Comparison of ENCODE assay signal across 19 cellular contexts in genomic region chr15:58401276-58401675, GRCh38. TPM values are rescaled to one million over a fixed set of nuclear protein-coding genes. Genes with fewer than 3 reads are reported as not detected.
DNase-seq lines count a peak whose midpoint lies in the region; ATAC-seq, FAIRE-seq and TF ChIP-seq lines count a peak whose summit lies in the region.
"Had no signal": no experiment of that assay in that cellular context is flagged by ENCODE, and none has a peak within 500 bp of the region (broad histone marks: within the 10 kb centered on the region; RNA-seq: fewer than 3 reads in every experiment).

No MANE protein-coding gene starts in this region.

- no peak for ATAC-seq in HepG2
- no peak for ATAC-seq in HG02588 (IDR thresholded peaks at IDR 0.05; ENCODE audit: unreplicated experiment)
- ATAC-seq in naive thymus-derived CD8-positive, alpha-beta T cell = no peak
- ATAC-seq: CD8-positive, alpha-beta T cell had no signal

- no peak overlapping the region for H3K14ac ChIP-seq in trophoblast cell (ENCODE audit: low read length)

- no peak overlapping the region for H4K12ac ChIP-seq in trophoblast cell (ENCODE audit: low read depth, low read length)

- no TSS peak for BruUV-seq in HepG2 (replicated peaks; lab: Mats Ljungman, UMichigan)

- peaks cover 18% of the 10 kb centered on the region for H3K4me1 Mint-ChIP-seq in nephron progenitor cell
- H3K4me1 Mint-ChIP-seq in naive thymus-derived CD8-positive, alpha-beta T cell = peaks cover 0 to 3% (median 0%) of the 10 kb centered on the region in 4 donors

- no peak overlapping the region for H2BK5ac ChIP-seq in trophoblast cell (ENCODE audit: low read depth, low read length, poor library complexity)

- no peak overlapping the region for H3K4ac ChIP-seq in trophoblast cell (ENCODE audit: low read depth, low read length)

- H3K9me3 ChIP-seq in liver (ENCODE audit: control insufficient read depth in 4 of 4, low read length in 3 of 4) (no peaks in the 10 kb centered on the region), HepG2 (ENCODE audit: low read length) (no peaks in the 10 kb centered on the region), trophoblast cell (ENCODE audit: insufficient read depth, low read depth, low read length) (peaks cover 3% of the 10 kb centered on the region)

- peaks cover 21% of the 10 kb centered on the region for H3K27me3 Mint-ChIP-seq in nephron progenitor cell (ENCODE audit: low read depth, poor library complexity)
- H3K27me3 Mint-ChIP-seq in naive thymus-derived CD8-positive, alpha-beta T cell = no peaks in the 10 kb centered on the region

- no peak overlapping the region for H2BK120ac ChIP-seq in trophoblast cell (ENCODE audit: insufficient read depth, low read length, poor library complexity)

- peaks cover 2 to 12% (median 11%) of the 10 kb centered on the region in 4 donors for H3K4me1 ChIP-seq in liver (ENCODE audit: control insufficient read depth in 4 of 4, insufficient read depth in 4 of 4, low read length in 3 of 4)
- H3K4me1 ChIP-seq in HepG2 (ENCODE audit: insufficient read depth, low read length) = 0 out of 2 replicates have a peak, but pooled peaks cover 8% of the 10 kb centered on the region
- H3K4me1 ChIP-seq in trophoblast cell (ENCODE audit: control insufficient read depth in 1 of 2, insufficient read depth in 2 of 2, low read length in 2 of 2) = peaks cover 9% of the 10 kb centered on the region in 2 experiments

- H4K91ac ChIP-seq in trophoblast cell (ENCODE audit: low read depth, low read length) = no peak overlapping the region

- peak overlapping the region; percentile 30 for H2AK5ac ChIP-seq in trophoblast cell (ENCODE audit: low read length)

- CTCF ChIA-PET in HepG2 (lab: Yijun Ruan, JAX; ENCODE audit: low intra/inter-chr PET ratio, low total read pairs) = no interaction called here

- H3K27ac Mint-ChIP-seq in nephron progenitor cell = no peak overlapping the region
- H3K27ac Mint-ChIP-seq in naive thymus-derived CD8-positive, alpha-beta T cell = no peak overlapping the region
- H3K27ac Mint-ChIP-seq: CD14-positive monocyte; CD8-positive, alpha-beta T cell; H9 had no signal

- H3K9ac ChIP-seq in liver (ENCODE audit: low read depth in 1 of 2, low read length in 2 of 2) (peak overlapping the region in 1 of 2 donors; percentile 3), HepG2 (ENCODE audit: insufficient read depth, low read depth, low read length) (no peak overlapping the region), trophoblast cell (ENCODE audit: low read length) (no peak overlapping the region)

- TF ChIP-seq RAD21 in liver (IDR thresholded peaks at IDR 0.05) (no peak), HepG2 (CRISPR knock-in tag; IDR thresholded peaks at IDR 0.05) (no peak)

- H3K4me2 ChIP-seq in HepG2 (ENCODE audit: low read depth, low read length) (no peak overlapping the region), trophoblast cell (ENCODE audit: low read length) (no peak overlapping the region)

- TF ChIP-seq CTCF in liver (IDR thresholded peaks at IDR 0.05; ENCODE audit: low read depth, low read length, missing input control) (no peak), HepG2 (CRISPR knock-in tag; IDR thresholded peaks at IDR 0.05) (no peak), nephron progenitor cell (IDR thresholded peaks at IDR 0.05) (no peak)

- peaks cover 8% of the 10 kb centered on the region for H3K79me1 ChIP-seq in trophoblast cell (ENCODE audit: low read length)

- peak overlapping the region; percentile 52 to 94 for H3K27ac ChIP-seq in liver (ENCODE audit: low read depth in 1 of 2, low read length in 2 of 2)
- H3K27ac ChIP-seq in HepG2 (ENCODE audit: extremely low read length, insufficient read depth, low read length) = no peak overlapping the region
- H3K27ac ChIP-seq in trophoblast cell (ENCODE audit: low read depth, low read length) = no peak overlapping the region
- H3K27ac ChIP-seq: 22Rv1 had no signal

- H4K20me1 ChIP-seq in HepG2 (ENCODE audit: insufficient read depth, low read length) = no peaks in the 10 kb centered on the region

- no peaks in the 10 kb centered on the region for H3K27me3 ChIP-seq in liver (ENCODE audit: control insufficient read depth in 4 of 4, insufficient read depth in 4 of 4, low read length in 3 of 4)
- H3K27me3 ChIP-seq in HepG2 (ENCODE audit: control insufficient read depth in 1 of 2, insufficient read depth in 2 of 2, low read length in 2 of 2) = peaks cover 0 to 1% of the 10 kb centered on the region in 2 experiments; a peak in 1 of 5 replicates
- no peaks in the 10 kb centered on the region for H3K27me3 ChIP-seq in trophoblast cell (ENCODE audit: insufficient read depth, low read length)

- H3K18ac ChIP-seq in trophoblast cell (ENCODE audit: low read length) = no peak overlapping the region

- H3K4me3 Mint-ChIP-seq in nephron progenitor cell = no peak overlapping the region
- no peak overlapping the region for H3K4me3 Mint-ChIP-seq in naive thymus-derived CD8-positive, alpha-beta T cell
- H3K4me3 Mint-ChIP-seq: CD14-positive monocyte; CD8-positive, alpha-beta T cell; H9 had no signal

- POLR2A ChIA-PET in HepG2 (lab: Yijun Ruan, JAX) = no interaction called here
- POLR2A ChIA-PET in naive thymus-derived CD8-positive, alpha-beta T cell (lab: Charles Lee) = interaction anchor here (0.6 kb wide), 1 partner anchor 29 kb away, joined by 3 read pairs; no protein-coding TSS in a partner anchor

- H4K8ac ChIP-seq in trophoblast cell (ENCODE audit: low read depth, low read length) = no peak overlapping the region

- H2AFZ ChIP-seq in HepG2 (ENCODE audit: low read length) (no peak overlapping the region), trophoblast cell (ENCODE audit: insufficient read depth, low read length, poor library complexity) (no peak overlapping the region)

- no peak for TF ChIP-seq EP300 in HepG2 (IDR thresholded peaks at IDR 0.05; ENCODE audit: low read depth in 2 of 2, low read length in 2 of 2)
- no peak for TF ChIP-seq EP300 in HepG2 (CRISPR knock-in tag; IDR thresholded peaks at IDR 0.05; ENCODE audit: borderline replicate concordance)

- no peaks in the 10 kb centered on the region for H3K9me3 Mint-ChIP-seq in nephron progenitor cell
- no peaks in the 10 kb centered on the region for H3K9me3 Mint-ChIP-seq in naive thymus-derived CD8-positive, alpha-beta T cell
- H3K9me3 Mint-ChIP-seq: CD8-positive, alpha-beta T cell; H9 had no signal

- H3K36me3 Mint-ChIP-seq in nephron progenitor cell (ENCODE audit: low read depth) = no peaks in the 10 kb centered on the region
- no peaks in the 10 kb centered on the region for H3K36me3 Mint-ChIP-seq in naive thymus-derived CD8-positive, alpha-beta T cell
- H3K36me3 Mint-ChIP-seq: CD8-positive, alpha-beta T cell had no signal

- 82% methylated on average over 6 of the region's 6 CpGs for whole genome bisulfite sequencing in liver
- 75% methylated on average over 5 of the region's 6 CpGs for WGBS in HepG2 (ENCODE audit: low lambda C conversion rate)
- no CpG with 5 or more reads among the region's 6 CpGs for WGBS in trophoblast cell (ENCODE audit: extremely low coverage, insufficient coverage, insufficient read length)

- H3K4me3 ChIP-seq in liver (ENCODE audit: low read depth in 1 of 3, low read length in 3 of 3) (no peak overlapping the region), HepG2 (replicated peaks in 1 of 3; ENCODE audit: insufficient read depth in 1 of 3, low read depth in 2 of 3, low read length in 3 of 3) (no peak overlapping the region), trophoblast cell (ENCODE audit: low read depth, low read length) (no peak overlapping the region)

- H2BK12ac ChIP-seq in trophoblast cell (ENCODE audit: low read length) = no peak overlapping the region

- H3K79me2 ChIP-seq in HepG2 (ENCODE audit: insufficient read depth, low read length) (no peaks in the 10 kb centered on the region), trophoblast cell (ENCODE audit: control insufficient read depth, insufficient read depth, low read length, poor library complexity) (peaks cover 3% of the 10 kb centered on the region)

- DNase-seq in HepG2 (ENCODE audit: low spot score) (no peak), NCI-H82 (lab: John Stamatoyannopoulos, UW) (peak; percentile 87), cerebellar nuclear complex (lab: John Stamatoyannopoulos, UW) (peak; percentile 72 to 91), trophoblast cell (no peak), nephron progenitor cell (no peak)
- no peak for DNase-seq in naive thymus-derived CD8-positive, alpha-beta T cell
- DNase-seq: CD8-positive, alpha-beta T cell; COR-L47; DMS79; GOT3; H9 had no signal

- no peak for FAIRE-seq in HepG2 (lab: Jason Lieb, UNC)
- FAIRE-seq: G401.6, GM12891, HTR-8/SVneo had no signal

- no peak overlapping the region for H3K23ac ChIP-seq in trophoblast cell (ENCODE audit: low read length)

- intact Hi-C loops in HepG2 (cut with micrococcal nuclease; ENCODE audit: unreplicated experiment) = no loop called here

- no peaks in the 10 kb centered on the region for H3K36me3 ChIP-seq in liver (ENCODE audit: control insufficient read depth in 4 of 4, insufficient read depth in 3 of 4, low read depth in 1 of 4, low read length in 3 of 4)
- no peaks in the 10 kb centered on the region for H3K36me3 ChIP-seq in HepG2 (replicated peaks in 1 of 2; ENCODE audit: control insufficient read depth in 1 of 2, insufficient read depth in 2 of 2, low read length in 2 of 2)
- H3K36me3 ChIP-seq in trophoblast cell (ENCODE audit: control insufficient read depth in 1 of 2, insufficient read depth in 2 of 2, low read length in 2 of 2) = no peaks in the 10 kb centered on the region

- TF ChIP-seq POLR2A in HepG2 (IDR thresholded peaks at IDR 0.05; ENCODE audit: insufficient read depth in 1 of 2, low read depth in 2 of 2, low read length in 2 of 2) = no peak

- in situ Hi-C loops in HepG2 (cut with HindIII; ENCODE audit: extremely low pct_ligation_motif_present, low pct_unique_long_range_greater_than_20kb) = no loop called here

RNA-seq across cellular contexts. Expression of gene LIPC, which starts 30.5 kb away (rescaled TPM):
- 100 to 1,000 TPM; 136 to 268 TPM for total RNA-seq in liver
- polyA plus RNA-seq in liver = 100 to 1,000 TPM in 1 of 2 donors, 10 to 100 TPM in 1; 60.1 to 126 TPM
- total RNA-seq in HepG2 (2016; rRNA removed; fragmentation: Illumina TruSeq; extraction: Trizol) = 15.0 and 26.0 TPM in 2 replicates
- total RNA-seq in HepG2 (2016; cell fraction: cytosol; rRNA removed; fragmentation: Illumina TruSeq; extraction: Trizol; ENCODE audit: low read depth) = 3.6 and 5.6 TPM in 2 replicates
- total RNA-seq in HepG2 (2016; cell fraction: insoluble cytoplasmic fraction; rRNA removed; fragmentation: Illumina TruSeq; extraction: Trizol) = 14.4 and 27.2 TPM in 2 replicates
- total RNA-seq in HepG2 (2016; cell fraction: membrane; rRNA removed; fragmentation: Illumina TruSeq; extraction: Trizol) = 9.5 and 11.4 TPM in 2 replicates
- total RNA-seq in HepG2 (2016; cell fraction: nucleus; rRNA removed; fragmentation: Illumina TruSeq; extraction: Trizol) = 31.9 and 35.6 TPM in 2 replicates
- polyA plus RNA-seq in HepG2 (2011; rRNA removed) = 38.0 and 46.9 TPM in 2 replicates
- 32.6 and 40.5 TPM in 2 replicates for polyA plus RNA-seq in HepG2 (2011; cell fraction: cytosol; rRNA removed)
- 25.6 and 27.7 TPM in 2 replicates for polyA plus RNA-seq in HepG2 (2011; cell fraction: nucleus; rRNA removed)
- polyA plus RNA-seq in HepG2 (2012) = 28.9 and 34.2 TPM in 2 replicates
- 9.2 and 9.9 TPM in 2 replicates for polyA plus RNA-seq in HepG2 (2016; cell fraction: cytosol; fragmentation: Illumina TruSeq; extraction: Trizol; ENCODE audit: low read depth)
- 20.8 and 21.9 TPM in 2 replicates for polyA plus RNA-seq in HepG2 (2016; cell fraction: insoluble cytoplasmic fraction; fragmentation: Illumina TruSeq; extraction: Trizol; ENCODE audit: low read depth)
- 13.3 and 17.3 TPM in 2 replicates for polyA plus RNA-seq in HepG2 (2016; cell fraction: membrane; fragmentation: Illumina TruSeq; extraction: Trizol; ENCODE audit: low read depth)
- 46.6 and 49.7 TPM in 2 replicates for polyA plus RNA-seq in HepG2 (2016; cell fraction: nucleus; fragmentation: Illumina TruSeq; extraction: Trizol; ENCODE audit: insufficient read depth, low read depth)
- polyA minus RNA-seq in HepG2 (2011; rRNA and poly(A)+ RNA removed; ENCODE audit: low replicate concordance) = 66.7 TPM in 1 of 2 replicates, not detected in the other
- polyA minus RNA-seq in HepG2 (2011; cell fraction: cytosol; rRNA and poly(A)+ RNA removed) = 17.8 and 19.8 TPM in 2 replicates
- 21.2 and 25.1 TPM in 2 replicates for polyA minus RNA-seq in HepG2 (2011; cell fraction: nucleus; rRNA and poly(A)+ RNA removed)
- 0.05 and 0.07 TPM in 2 replicates for polyA plus RNA-seq in trophoblast cell (2013)
- total RNA-seq in naive thymus-derived CD8-positive, alpha-beta T cell = 1 to 10 TPM; 4.2 to 4.4 TPM
- polyA plus RNA-seq in naive thymus-derived CD8-positive, alpha-beta T cell = 1 to 10 TPM in 1 of 3 donors, under 1 TPM in 2; 0.64 to 2.9 (median 0.69) TPM
- total RNA-seq: A673, H9 had no signal

Comparison
In these comparisons a context has a peak if more than half of its experiments do, and no peak if none do; other contexts are left out.
1. H3K27ac ChIP-seq: peak in liver (2 of 2); none in HepG2 (single experiment) and trophoblast cell (single experiment).
2. DNase-seq: peak in NCI-H82 (single experiment) and cerebellar nuclear complex (2 of 2); none in HepG2 (single experiment), trophoblast cell (0 of 2), nephron progenitor cell (single experiment) and naive thymus-derived CD8-positive, alpha-beta T cell (0 of 10).